15 cellular contexts compared by ENCODE assay signal in the genomic region with DNA sequence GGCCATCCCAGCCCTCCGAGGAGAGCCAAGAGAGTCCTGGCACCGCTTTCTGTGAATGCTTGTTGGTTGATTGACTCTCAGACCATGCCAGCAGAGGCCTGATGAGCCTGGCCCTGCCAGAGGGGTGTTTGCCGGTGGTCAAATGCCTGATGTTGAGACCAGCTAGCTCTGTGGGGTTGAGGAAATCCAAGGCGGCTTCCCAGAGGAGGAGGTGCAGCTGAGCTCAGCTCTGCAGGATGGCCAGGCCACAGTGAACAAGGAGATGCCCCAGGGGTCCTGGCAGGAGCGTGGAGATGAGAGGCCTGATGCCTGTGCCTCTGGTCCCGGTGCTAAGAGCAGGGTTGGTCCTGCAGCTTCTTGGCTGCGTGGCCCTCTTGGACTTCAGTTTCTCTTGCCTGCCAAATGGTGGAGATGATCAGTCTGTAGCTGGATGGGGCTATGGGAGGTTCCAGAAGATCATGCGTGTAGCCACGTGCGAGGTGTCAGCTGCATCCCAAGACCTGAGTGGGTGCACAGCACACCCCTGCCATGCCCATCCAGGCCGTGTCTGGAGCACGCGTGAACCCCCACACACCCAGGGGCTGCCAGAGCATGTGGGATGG. TPM values are rescaled to one million over a fixed set of nuclear protein-coding genes. Genes with fewer than 3 reads are reported as not detected.
DNase-seq lines count a peak whose midpoint lies in the region; ATAC-seq and TF ChIP-seq lines count a peak whose summit lies in the region.
"Had no signal": no experiment of that assay in that cellular context is flagged by ENCODE, and none has a peak within 500 bp of the region (broad histone marks: within the 10 kb centered on the region; RNA-seq: fewer than 3 reads in every experiment).

No MANE protein-coding gene starts in this region.

- DNase-seq in MG63 (peak; percentile 75), dorsolateral prefrontal cortex (no peak), mucosa of gallbladder (ENCODE audit: low spot score) (peak; percentile 47), tibial artery (peak; percentile 69 to 87), NCI-H2107 (lab: John Stamatoyannopoulos, UW) (no peak), SKM-1 (lab: John Stamatoyannopoulos, UW; ENCODE audit: unreplicated experiment) (no peak)
- DNase-seq in effector memory CD8-positive, alpha-beta T cell: no peak
- DNase-seq: activated CD4-positive, alpha-beta T cell treated with anti-CD3 and anti-CD28 coated beads, Interleukin-2, amount 10 ng/mL, durations not matched to agents 24 days and 14 days; activated effector memory CD4-positive, alpha-beta T cell treated with anti-CD3 and anti-CD28 coated beads, Interleukin-2, amount 50 U/mL, for 16 hours; foreskin keratinocyte; kidney; naive thymus-derived CD8-positive, alpha-beta T cell; T-helper 1 cell had no signal

- H3K9me3 ChIP-seq in MG63 (no peaks in the 10 kb centered on the region), tibial artery (no peaks in the 10 kb centered on the region)

- H3K27ac ChIP-seq in dorsolateral prefrontal cortex (peak overlapping the region in 53 of 59 donors; percentile 0 to 96 (median 72)), tibial artery (peak overlapping the region; percentile 86 to 100)
- H3K27ac ChIP-seq: foreskin keratinocyte, HL-60 had no signal

- H3K4me3 ChIP-seq in MG63 (no peak overlapping the region), dorsolateral prefrontal cortex (no peak overlapping the region), tibial artery (peak overlapping the region in 1 of 2 donors; percentile 14)

- H3K36me3 ChIP-seq in MG63 (peaks cover 13% of the 10 kb centered on the region), tibial artery (peaks cover 11 to 29% (median 14%) of the 10 kb centered on the region in 3 donors)

- no peaks in the 10 kb centered on the region for H3K9me3 Mint-ChIP-seq in effector memory CD8-positive, alpha-beta T cell
- H3K9me3 Mint-ChIP-seq: activated CD4-positive, alpha-beta T cell treated with anti-CD3 and anti-CD28 coated beads, Interleukin-2, amount 10 ng/mL, durations not matched to agents 24 days and 14 days; naive thymus-derived CD8-positive, alpha-beta T cell had no signal

- no peaks in the 10 kb centered on the region for H3K36me3 Mint-ChIP-seq in effector memory CD8-positive, alpha-beta T cell (ENCODE audit: insufficient read depth)

- peaks cover 20 to 22% of the 10 kb centered on the region in 2 donors for H3K4me1 Mint-ChIP-seq in effector memory CD8-positive, alpha-beta T cell (ENCODE audit: low read depth in 2 of 2)
- H3K4me1 Mint-ChIP-seq: activated CD4-positive, alpha-beta T cell treated with anti-CD3 and anti-CD28 coated beads, Interleukin-2, amount 10 ng/mL, durations not matched to agents 24 days and 14 days had no signal

- ATAC-seq in HG03039 (IDR thresholded peaks at IDR 0.05; ENCODE audit: unreplicated experiment): no peak
- ATAC-seq in effector memory CD8-positive, alpha-beta T cell (replicated peaks): no peak
- ATAC-seq: foreskin keratinocyte; naive thymus-derived CD8-positive, alpha-beta T cell had no signal

- no peak overlapping the region for H3K4me3 Mint-ChIP-seq in effector memory CD8-positive, alpha-beta T cell
- H3K4me3 Mint-ChIP-seq: activated CD4-positive, alpha-beta T cell treated with anti-CD3 and anti-CD28 coated beads, Interleukin-2, amount 10 ng/mL, durations not matched to agents 24 days and 14 days; naive thymus-derived CD8-positive, alpha-beta T cell had no signal

- intact Hi-C loops in dorsolateral prefrontal cortex (cut with DNase I): no loop called here
- intact Hi-C loops in tibial artery (cut with DNase I; ENCODE audit: low total_unique reads): no loop called here

- no peaks in the 10 kb centered on the region for H3K27me3 Mint-ChIP-seq in effector memory CD8-positive, alpha-beta T cell
- H3K27me3 Mint-ChIP-seq: activated CD4-positive, alpha-beta T cell treated with anti-CD3 and anti-CD28 coated beads, Interleukin-2, amount 10 ng/mL, durations not matched to agents 24 days and 14 days; naive thymus-derived CD8-positive, alpha-beta T cell had no signal

- H3K27me3 ChIP-seq in MG63: no peaks in the 10 kb centered on the region
- no peaks in the 10 kb centered on the region for H3K27me3 ChIP-seq in dorsolateral prefrontal cortex
- no peaks in the 10 kb centered on the region for H3K27me3 ChIP-seq in tibial artery
- H3K27me3 ChIP-seq: foreskin keratinocyte had no signal

- peaks cover 4 to 100% (median 74%) of the 10 kb centered on the region in 4 donors for H3K4me1 ChIP-seq in tibial artery

- TF ChIP-seq CTCF in dorsolateral prefrontal cortex (IDR thresholded peaks at IDR 0.05 in 54 of 56, conservative IDR thresholded peaks at IDR 0.05 in 2 of 56; ENCODE audit: low read depth in 1 of 56, partially characterized antibody in 56 of 56) (no peak), tibial artery (IDR thresholded peaks at IDR 0.05) (no peak)

- peak overlapping the region in 1 of 2 donors; percentile 8 for H3K27ac Mint-ChIP-seq in effector memory CD8-positive, alpha-beta T cell
- H3K27ac Mint-ChIP-seq: activated CD4-positive, alpha-beta T cell treated with anti-CD3 and anti-CD28 coated beads, Interleukin-2, amount 10 ng/mL, durations not matched to agents 24 days and 14 days had no signal

RNA-seq across cellular contexts. Expression of a gene that starts 16.8 kb away (rescaled TPM):
- 1.7 and 14.1 TPM in 2 replicates for total RNA-seq in MG63 (2014; rRNA removed; shearing (Covaris generic); ENCODE audit: low replicate concordance)
- total RNA-seq in dorsolateral prefrontal cortex (100 to 1,000 TPM in 118 of 120 experiments, 10 to 100 TPM in 2; 98.0 to 269 (median 135) TPM), mucosa of gallbladder (254 TPM)

Comparison
In these comparisons a context has a peak if more than half of its experiments do, and no peak if none do; other contexts are left out.
1. DNase-seq: peak in MG63 (single experiment), mucosa of gallbladder (single experiment) and tibial artery (2 of 2); none in dorsolateral prefrontal cortex (0 of 10), NCI-H2107 (single experiment), effector memory CD8-positive, alpha-beta T cell (0 of 3) and SKM-1 (single experiment).